In genomic region chr2:25586726-25587144, GRCh38 we compare ENCODE assay signal across 9 cellular contexts.
DNase-seq lines count a peak whose midpoint lies in the region; ATAC-seq and TF ChIP-seq lines count a peak whose summit lies in the region.
"Had no signal": no experiment of that assay in that cellular context is flagged by ENCODE, and none has a peak within 500 bp of the region (broad histone marks: within the 10 kb centered on the region; RNA-seq: fewer than 3 reads in every experiment).

No MANE protein-coding gene starts in this region.

- DNase-seq in AG04450 (ENCODE audit: low read depth, low spot score): peak; percentile 13
- no peak for DNase-seq in activated naive CD8-positive, alpha-beta T cell treated with anti-CD3 and anti-CD28 coated beads for 36 hours
- no peak for DNase-seq in NCI-H345 treated with DMSO at 0.1 percent for 48 hours (lab: John Stamatoyannopoulos, UW; ENCODE audit: unreplicated experiment)
- no peak for DNase-seq in dedifferentiated amniotic fluid mesenchymal stem cell (ENCODE audit: extremely low spot score)
- DNase-seq in NOMO-1 treated with dmso at 0.1 percent for 144 hours (lab: John Stamatoyannopoulos, UW; ENCODE audit: unreplicated experiment): no peak
- DNase-seq in GOT3 (lab: John Stamatoyannopoulos, UW): no peak
- DNase-seq: NCI-H748 treated with DMSO at 0.1 percent for 48 hours had no signal

- H3K9me3 ChIP-seq in AG04450 (ENCODE audit: control insufficient read depth, insufficient read depth, low read length): no peaks in the 10 kb centered on the region; the same call in 1 of the 2 replicates

- H3K4me3 Mint-ChIP-seq in activated naive CD8-positive, alpha-beta T cell treated with anti-CD3 and anti-CD28 coated beads for 36 hours: no peak overlapping the region

- CTCF ChIA-PET in AG04450 (lab: Charles Lee): interaction anchor here (0.6 to 3.6 kb wide), 7 partner anchors 20 to 358 kb away, joined by 3 to 13 read pairs (median 5); no protein-coding TSS in a partner anchor

- no peak overlapping the region for H3K4me3 ChIP-seq in AG04450 (ENCODE audit: low read depth, low read length)

- no peaks in the 10 kb centered on the region for H3K36me3 Mint-ChIP-seq in activated naive CD8-positive, alpha-beta T cell treated with anti-CD3 and anti-CD28 coated beads for 36 hours

- POLR2A ChIA-PET in AG04450 (lab: Yijun Ruan, JAX): no interaction called here

- TF ChIP-seq CTCF in AG04450 (IDR thresholded peaks at IDR 0.05; ENCODE audit: low read depth, low read length): no peak

- H3K27me3 ChIP-seq in AG04450 (ENCODE audit: control insufficient read depth, insufficient read depth, low read length): no peaks in the 10 kb centered on the region

- H3K27me3 Mint-ChIP-seq in activated naive CD8-positive, alpha-beta T cell treated with anti-CD3 and anti-CD28 coated beads for 36 hours: no peaks in the 10 kb centered on the region

- H3K27ac Mint-ChIP-seq in activated naive CD8-positive, alpha-beta T cell treated with anti-CD3 and anti-CD28 coated beads for 36 hours: peak overlapping the region; percentile 13

- ATAC-seq in GM18873 (IDR thresholded peaks at IDR 0.05; ENCODE audit: low FRiP score, unreplicated experiment): peak; percentile 75
- ATAC-seq in HG02973 (IDR thresholded peaks at IDR 0.05; ENCODE audit: unreplicated experiment): peak; percentile 71

- H3K9me3 Mint-ChIP-seq in activated naive CD8-positive, alpha-beta T cell treated with anti-CD3 and anti-CD28 coated beads for 36 hours: no peaks in the 10 kb centered on the region

- peaks cover 13% of the 10 kb centered on the region for H3K4me1 Mint-ChIP-seq in activated naive CD8-positive, alpha-beta T cell treated with anti-CD3 and anti-CD28 coated beads for 36 hours

- H3K27ac ChIP-seq in AG04450 (ENCODE audit: low read depth, low read length): no peak overlapping the region
